17 cellular contexts compared by ENCODE assay signal in genomic region chr12:110067531-110067930, GRCh38.
"Had no signal": no experiment of that assay in that cellular context is flagged by ENCODE, and none has a peak within 500 bp of the region (broad histone marks: within the 10 kb centered on the region; RNA-seq: fewer than 3 reads in every experiment).

No MANE protein-coding gene starts in this region.

- H3K27ac ChIP-seq: transverse colon, vagina had no signal

- H3K27me3 ChIP-seq: transverse colon, vagina had no signal

- H3K36me3 Mint-ChIP-seq: brain; natural killer cell treated with Interleukin-12 subunit alpha and Interleukin-12 subunit beta and Interleukin-15 and Interleukin-18, amount 100 ng/mL, for 72 hours had no signal

- H3K4me3 Mint-ChIP-seq: activated naive CD8-positive, alpha-beta T cell treated with anti-CD3 and anti-CD28 coated beads for 36 hours; brain; natural killer cell treated with Interleukin-12 subunit alpha and Interleukin-12 subunit beta and Interleukin-15 and Interleukin-18, amount 100 ng/mL, for 72 hours had no signal

- H3K27ac Mint-ChIP-seq: activated naive CD8-positive, alpha-beta T cell treated with anti-CD3 and anti-CD28 coated beads for 36 hours; brain; natural killer cell treated with Interleukin-12 subunit alpha and Interleukin-12 subunit beta and Interleukin-15 and Interleukin-18, amount 100 ng/mL, for 72 hours had no signal

- ATAC-seq: activated CD4-positive, CD25-positive, alpha-beta regulatory T cell treated with anti-CD3 and anti-CD28 coated beads, Interleukin-2, amount 50 U/mL, for 24 hours; natural killer cell treated with Interleukin-12 subunit alpha and Interleukin-12 subunit beta and Interleukin-15 and Interleukin-18, amount 100 ng/mL, for 72 hours had no signal

- H3K4me1 Mint-ChIP-seq: brain had no signal

- H3K4me1 ChIP-seq: transverse colon, vagina had no signal

- H3K27me3 Mint-ChIP-seq: activated naive CD8-positive, alpha-beta T cell treated with anti-CD3 and anti-CD28 coated beads for 36 hours had no signal

- H3K36me3 ChIP-seq: transverse colon, vagina had no signal

- H3K4me3 ChIP-seq: transverse colon, vagina had no signal

- DNase-seq: activated CD4-positive, alpha-beta T cell treated with anti-CD3 and anti-CD28 coated beads, Interleukin-2, amount 50 U/mL, for 1 hour; activated CD8-positive, alpha-beta memory T cell treated with anti-CD3 and anti-CD28 coated beads for 24 hours; activated naive CD8-positive, alpha-beta T cell treated with anti-CD3 and anti-CD28 coated beads for 36 hours; amygdala; central memory CD4-positive, alpha-beta T cell; effector memory CD4-positive, alpha-beta T cell; foreskin melanocyte; kidney glomerular epithelial cell; mesenchymal stem cell; stimulated activated CD4-positive, alpha-beta T cell treated with anti-CD3 and anti-CD28 coated beads, Interleukin-15, amount 100 ng/mL, for 24 hours; stimulated activated CD4-positive, alpha-beta T cell treated with anti-CD3 and anti-CD28 coated beads, Interleukin-4, amount 100 ng/mL, for 1 hour; stimulated activated naive CD4-positive, alpha-beta T cell; transverse colon had no signal

- H3K9me3 ChIP-seq: transverse colon, vagina had no signal

- H3K9me3 Mint-ChIP-seq: activated naive CD8-positive, alpha-beta T cell treated with anti-CD3 and anti-CD28 coated beads for 36 hours; natural killer cell treated with Interleukin-12 subunit alpha and Interleukin-12 subunit beta and Interleukin-15 and Interleukin-18, amount 100 ng/mL, for 72 hours had no signal
